ENCODE assay signal across 9 cellular contexts in genomic region chr5:1246711-1247431, GRCh38. TPM values are rescaled to one million over a fixed set of nuclear protein-coding genes. Genes with fewer than 3 reads are reported as not detected.
DNase-seq lines count a peak whose midpoint lies in the region; ATAC-seq and TF ChIP-seq lines count a peak whose summit lies in the region.
"Had no signal": no experiment of that assay in that cellular context is flagged by ENCODE, and none has a peak within 500 bp of the region (broad histone marks: within the 10 kb centered on the region; RNA-seq: fewer than 3 reads in every experiment).

No MANE protein-coding gene starts in this region.

- H2AFZ ChIP-seq in neural cell (ENCODE audit: low read depth, low read length): no peak overlapping the region

- H3K4me3 ChIP-seq in neural cell (ENCODE audit: low read length): no peak overlapping the region

- TF ChIP-seq CTCF in neural cell (IDR thresholded peaks at IDR 0.05; ENCODE audit: poor library complexity, severe bottlenecking): no peak

- H3F3A ChIP-seq in neural cell (ENCODE audit: insufficient read depth, low read length, poor library complexity, severe bottlenecking): no peaks in the 10 kb centered on the region

- no peak for TF ChIP-seq EP300 in neural cell (conservative IDR thresholded peaks at IDR 0.05; ENCODE audit: poor library complexity, severe bottlenecking)

- no peaks in the 10 kb centered on the region for H3K9me2 ChIP-seq in neural cell (ENCODE audit: insufficient read depth, low read length)

- H3K9me3 ChIP-seq in neural cell (ENCODE audit: low read length): no peaks in the 10 kb centered on the region

- H3K9ac ChIP-seq in neural cell (ENCODE audit: low read length): no peak overlapping the region

- DNase-seq in NCI-H1417 (lab: John Stamatoyannopoulos, UW) (peak; percentile 12 to 81 (median 67)), NCI-H1417 treated with DMSO at 0.1 percent for 48 hours (lab: John Stamatoyannopoulos, UW) (no peak), NCI-H146 treated with DMSO at 0.1 percent for 48 hours (lab: John Stamatoyannopoulos, UW; ENCODE audit: unreplicated experiment) (peak; percentile 51), cerebellar cortex (ENCODE audit: low spot score) (peak; percentile 4), NK-92 (lab: John Stamatoyannopoulos, UW; ENCODE audit: unreplicated experiment) (no peak)
- DNase-seq: effector CD8-positive, alpha-beta T cell had no signal

- H3K36me3 ChIP-seq in neural cell (ENCODE audit: insufficient read depth, low read length): no peaks in the 10 kb centered on the region

- no peak overlapping the region for H3K27ac ChIP-seq in neural cell (ENCODE audit: low read length)

- no peak for TF ChIP-seq RAD21 in neural cell (conservative IDR thresholded peaks at IDR 0.05)

- H3K4me2 ChIP-seq in neural cell (ENCODE audit: low read length): no peak overlapping the region

- H3K79me2 ChIP-seq in neural cell (replicated peaks; ENCODE audit: insufficient read depth, low read length): no peaks in the 10 kb centered on the region

- no peak for ATAC-seq in GM18867 (IDR thresholded peaks at IDR 0.05; ENCODE audit: unreplicated experiment)
- ATAC-seq in HG03108 (IDR thresholded peaks at IDR 0.05; ENCODE audit: unreplicated experiment): no peak

- H4K20me1 ChIP-seq in neural cell (ENCODE audit: insufficient read depth): no peaks in the 10 kb centered on the region

- peaks cover 5% of the 10 kb centered on the region for H3K27me3 ChIP-seq in neural cell (ENCODE audit: insufficient read depth, low read depth, low read length)

TF ChIP-seq in neural cell, 6 proteins besides CTCF, POLR2A, EP300 and RAD21:
- TF ChIP-seq SMC3 (conservative IDR thresholded peaks at IDR 0.05; ENCODE audit: poor library complexity) (no peak), REST (IDR thresholded peaks at IDR 0.05; ENCODE audit: borderline replicate concordance) (peak; percentile 58)

RNA-seq across cellular contexts. Expression of gene SLC6A18, which starts 21.7 kb away (rescaled TPM):
- polyA plus RNA-seq in neural cell: not detected in 2 replicates
- polyA minus RNA-seq in neural cell: not detected in 2 replicates

RNA-seq across cellular contexts. Expression of gene SLC6A19, which starts 45.5 kb away (rescaled TPM):
- polyA plus RNA-seq in neural cell: not detected in 2 replicates
- polyA minus RNA-seq in neural cell: not detected in 2 replicates

RNA-seq across cellular contexts. Expression of gene TERT, which starts 48.0 kb away (rescaled TPM):
- polyA plus RNA-seq in neural cell: not detected in 2 replicates
- not detected in 2 replicates for polyA minus RNA-seq in neural cell

Comparison
In these comparisons a context has a peak if more than half of its experiments do, and no peak if none do; other contexts are left out.
1. DNase-seq: peak in NCI-H1417 (3 of 3), NCI-H146 treated with DMSO at 0.1 percent for 48 hours (single experiment) and cerebellar cortex (single experiment); none in NCI-H1417 treated with DMSO at 0.1 percent for 48 hours (single experiment) and NK-92 (single experiment).